In genomic region chr17:31598921-31599571, GRCh38 we compare ENCODE assay signal across 2 cellular contexts.
TF ChIP-seq lines count a peak whose summit lies in the region.

No MANE protein-coding gene starts in this region.

TF ChIP-seq in A549, 52 proteins besides CTCF, POLR2A, EP300 and RAD21:
- TF ChIP-seq RCOR1 (IDR thresholded peaks at IDR 0.05; ENCODE audit: low read depth, low read length) (no peak), ESRRA (IDR thresholded peaks at IDR 0.05; ENCODE audit: borderline replicate concordance, low read length) (no peak), ZNF302 (CRISPR knock-in tag; IDR thresholded peaks at IDR 0.05) (no peak)

TF ChIP-seq in IMR-90, 13 proteins besides CTCF, POLR2A, EP300 and RAD21:
- no peak for TF ChIP-seq ELK1 (IDR thresholded peaks at IDR 0.05; ENCODE audit: borderline replicate concordance, low read depth, low read length)
- no peak for TF ChIP-seq USF2 (IDR thresholded peaks at IDR 0.05; ENCODE audit: low read depth, low read length)
- no peak for TF ChIP-seq SMC3 (IDR thresholded peaks at IDR 0.05; ENCODE audit: low read depth, low read length)
- no peak for TF ChIP-seq CHD1 (IDR thresholded peaks at IDR 0.05; ENCODE audit: low read depth, low read length)
- TF ChIP-seq CEBPB (IDR thresholded peaks at IDR 0.05; ENCODE audit: low read depth, low read length): no peak
- TF ChIP-seq RCOR1 (IDR thresholded peaks at IDR 0.05; ENCODE audit: insufficient replicate concordance, low read length): no peak
- no peak for TF ChIP-seq MAFK (IDR thresholded peaks at IDR 0.05; ENCODE audit: low read depth, low read length)
- no peak for TF ChIP-seq BHLHE40 (IDR thresholded peaks at IDR 0.05; ENCODE audit: low read depth, low read length)
- no peak for TF ChIP-seq RFX5 (IDR thresholded peaks at IDR 0.05; ENCODE audit: low read depth, low read length)
- TF ChIP-seq NFE2L2 (IDR thresholded peaks at IDR 0.05; ENCODE audit: low read depth, low read length): no peak
- no peak for TF ChIP-seq FOS (IDR thresholded peaks at IDR 0.05; ENCODE audit: low read depth, low read length)
- no peak for TF ChIP-seq MXI1 (IDR thresholded peaks at IDR 0.05; ENCODE audit: borderline replicate concordance, low read depth, low read length)
- no peak for TF ChIP-seq MAZ (IDR thresholded peaks at IDR 0.05; ENCODE audit: borderline replicate concordance, low read depth, low read length)
TF ChIP-seq in IMR-90: peak in this region for 0.
